Comparison of ENCODE assay signal across 8 cellular contexts in genomic region chr15:63048986-63049665, GRCh38. TPM values are rescaled to one million over a fixed set of nuclear protein-coding genes. Genes with fewer than 3 reads are reported as not detected.
DNase-seq lines count a peak whose midpoint lies in the region; ATAC-seq, FAIRE-seq and TF ChIP-seq lines count a peak whose summit lies in the region.

No MANE protein-coding gene starts in this region.

- peaks cover 88% of the 10 kb centered on the region for H3F3A ChIP-seq in smooth muscle cell (ENCODE audit: low read depth)

- H3K9me3 ChIP-seq in Karpas-422 (ENCODE audit: low read length), result no peaks in the 10 kb centered on the region
- H3K9me3 ChIP-seq in keratinocyte (ENCODE audit: control insufficient read depth, low read depth, low read length), result no peaks in the 10 kb centered on the region
- no peaks in the 10 kb centered on the region for H3K9me3 ChIP-seq in smooth muscle cell (replicated peaks; ENCODE audit: low read depth)

- no peak overlapping the region for H3K27ac ChIP-seq in Karpas-422 (ENCODE audit: low read length)
- H3K27ac ChIP-seq in caudate nucleus (ENCODE audit: low read depth, low read length), result peak overlapping the region; percentile 74
- peak overlapping the region; percentile 61 for H3K27ac ChIP-seq in keratinocyte (ENCODE audit: control insufficient read depth, insufficient read depth, low read length)
- H3K27ac ChIP-seq in smooth muscle cell (ENCODE audit: low read depth), result peak overlapping the region; percentile 80

- H3K79me2 ChIP-seq in Karpas-422 (ENCODE audit: low read length) (no peaks in the 10 kb centered on the region), keratinocyte (ENCODE audit: control insufficient read depth, insufficient read depth, low read length) (peaks cover 52% of the 10 kb centered on the region), smooth muscle cell (ENCODE audit: low read depth) (peaks cover 51% of the 10 kb centered on the region)

- peak overlapping the region; percentile 86; the same call in 1 of the 2 replicates for H2AFZ ChIP-seq in Karpas-422 (ENCODE audit: low read length)
- peak overlapping the region; percentile 24 for H2AFZ ChIP-seq in keratinocyte (ENCODE audit: control insufficient read depth, low read length)
- H2AFZ ChIP-seq in smooth muscle cell (ENCODE audit: low read depth), result no peak overlapping the region

- H3K36me3 ChIP-seq in Karpas-422 (ENCODE audit: insufficient read depth, low read length) (no peaks in the 10 kb centered on the region), keratinocyte (ENCODE audit: control insufficient read depth in 2 of 2, extremely low read depth in 1 of 2, insufficient read depth in 2 of 2, low read length in 2 of 2) (peaks cover 0 to 10% of the 10 kb centered on the region in 2 experiments), smooth muscle cell (ENCODE audit: low read depth) (no peaks in the 10 kb centered on the region)

- DNase-seq in G401 (ENCODE audit: low spot score) (peak; percentile 81), Karpas-422 (no peak), T-helper 9 cell (peak; percentile 13), caudate nucleus (lab: John Stamatoyannopoulos, UW) (peak in 51 of 61 donors; percentile 11 to 77 (median 51)), keratinocyte (ENCODE audit: low read depth, low spot score) (no peak), smooth muscle cell (lab: John Stamatoyannopoulos, UW; ENCODE audit: unreplicated experiment) (no peak)

- H3K4me3 ChIP-seq in Karpas-422 (ENCODE audit: low read length) (peak overlapping the region; percentile 82), keratinocyte (ENCODE audit: control insufficient read depth in 2 of 3, extremely low read depth in 1 of 3, insufficient read depth in 2 of 3, low read depth in 1 of 3, low read length in 3 of 3) (peak overlapping the region; percentile 48 to 93 (median 71)), smooth muscle cell (peak overlapping the region; percentile 85)

- 13% methylated on average over 26 of the region's 26 CpGs for WGBS in smooth muscle cell (ENCODE audit: low lambda C conversion rate)

- peaks cover 3% of the 10 kb centered on the region for H3K9me1 ChIP-seq in keratinocyte (ENCODE audit: control insufficient read depth, extremely low read depth, insufficient read depth, low read length)

- no peak for ATAC-seq in HG03571 (IDR thresholded peaks at IDR 0.05; ENCODE audit: unreplicated experiment)
- no peak for ATAC-seq in GM18520 (IDR thresholded peaks at IDR 0.05; ENCODE audit: unreplicated experiment)

- in situ Hi-C loops in G401 (cut with HindIII; ENCODE audit: low sequenced_read_pairs), result no loop called here

- H3K4me1 ChIP-seq in Karpas-422 (ENCODE audit: low read length), result peaks cover 13% of the 10 kb centered on the region
- H3K4me1 ChIP-seq in keratinocyte (ENCODE audit: control insufficient read depth, extremely low read depth, insufficient read depth, low read length), result peaks cover 56% of the 10 kb centered on the region
- peaks cover 84% of the 10 kb centered on the region for H3K4me1 ChIP-seq in smooth muscle cell (ENCODE audit: low read depth)

- no peak for FAIRE-seq in keratinocyte (lab: Jason Lieb, UNC)

- H3K4me2 ChIP-seq in Karpas-422 (ENCODE audit: low read depth, low read length, poor library complexity, severe bottlenecking) (peak overlapping the region; percentile 83), keratinocyte (ENCODE audit: control insufficient read depth, extremely low read depth, insufficient read depth, low read depth, low read length) (peak overlapping the region; percentile 71), smooth muscle cell (peak overlapping the region; percentile 96)

- H3K9me2 ChIP-seq in Karpas-422 (replicated peaks; ENCODE audit: insufficient read depth, low read length), result no peaks in the 10 kb centered on the region

- TF ChIP-seq CTCF in keratinocyte (optimal IDR thresholded peaks at IDR 0.05 in 1 of 3, IDR thresholded peaks at IDR 0.05 in 1 of 3, conservative IDR thresholded peaks at IDR 0.05 in 1 of 3; ENCODE audit: extremely low read depth in 1 of 3, insufficient read depth in 2 of 3, low read length in 3 of 3) (peak in 1 of 3 experiments; percentile 62), smooth muscle cell (IDR thresholded peaks at IDR 0.05; ENCODE audit: borderline replicate concordance, insufficient read depth, poor library complexity, severe bottlenecking) (no peak)

- H3K27me3 ChIP-seq in Karpas-422 (ENCODE audit: low read length) (no peaks in the 10 kb centered on the region), keratinocyte (ENCODE audit: control insufficient read depth, extremely low read depth, insufficient read depth, low read length) (no peaks in the 10 kb centered on the region), smooth muscle cell (ENCODE audit: low read depth) (no peaks in the 10 kb centered on the region)

- dilution Hi-C loops in keratinocyte (cut with MboI; ENCODE audit: extremely low pct_ligation_motif_present, low sequenced_read_pairs), result loop anchor here (25.0 kb wide), 1 partner anchor 287 kb away; no protein-coding TSS in a partner anchor

- H4K20me1 ChIP-seq in Karpas-422 (ENCODE audit: insufficient read depth, low read depth, low read length) (no peaks in the 10 kb centered on the region), keratinocyte (ENCODE audit: control insufficient read depth, extremely low read depth, insufficient read depth, low read length) (no peaks in the 10 kb centered on the region), smooth muscle cell (ENCODE audit: low read depth) (peaks cover 100% of the 10 kb centered on the region)

- peak overlapping the region; percentile 73 for H3K9ac ChIP-seq in Karpas-422 (ENCODE audit: low read length)
- peak overlapping the region; percentile 76 for H3K9ac ChIP-seq in keratinocyte (ENCODE audit: control insufficient read depth, extremely low read depth, insufficient read depth, low read length)
- no peak overlapping the region for H3K9ac ChIP-seq in smooth muscle cell (ENCODE audit: low read depth)

RNA-seq across cellular contexts. Expression of gene TPM1, which starts 6.6 kb away (rescaled TPM):
- 768 and 828 TPM in 2 replicates for total RNA-seq in G401 (2014; rRNA removed; shearing (Covaris generic))
- total RNA-seq in Karpas-422 (2014; rRNA removed; shearing (Covaris generic); ENCODE audit: low replicate concordance), result 10.1 and 11.5 TPM in 2 replicates
- polyA plus RNA-seq in keratinocyte, result 348 to 381 TPM (median 370 TPM) in 3 replicates
- polyA plus RNA-seq in keratinocyte (2011; ENCODE audit: low read depth), result 470 TPM
- polyA plus RNA-seq in keratinocyte (2011; cell fraction: cytosol; rRNA removed), result 448 and 582 TPM in 2 replicates
- polyA plus RNA-seq in keratinocyte (2011; cell fraction: nucleus; rRNA removed), result 562 and 605 TPM in 2 replicates
- 162 and 249 TPM in 2 replicates for polyA plus RNA-seq in keratinocyte (2012; ENCODE audit: low replicate concordance)
- 94.6 to 233 TPM (median 200 TPM) in 3 replicates for polyA minus RNA-seq in keratinocyte
- polyA minus RNA-seq in keratinocyte (2011; cell fraction: cytosol; rRNA and poly(A)+ RNA removed), result 239 TPM
- 234 and 444 TPM in 2 replicates for polyA minus RNA-seq in keratinocyte (2011; cell fraction: nucleus; rRNA and poly(A)+ RNA removed)
- total RNA-seq in smooth muscle cell, result 1,694 and 1,869 TPM in 2 replicates
- polyA plus RNA-seq in smooth muscle cell, result 1,915 and 2,406 TPM in 2 replicates

Comparison
In these comparisons a context has a peak if more than half of its experiments do, and no peak if none do; other contexts are left out.
1. DNase-seq: peak in G401 (single experiment), T-helper 9 cell (single experiment) and caudate nucleus (51 of 61); none in Karpas-422 (single experiment), keratinocyte (single experiment) and smooth muscle cell (single experiment).
2. RNA of gene TPM1, which starts 6.6 kb away (total RNA-seq): 1,694 to 1,869 TPM in smooth muscle cell and 768 to 828 TPM in G401; 10.1 to 11.5 TPM in Karpas-422; every median in the first group is over 10 times any median in the second.
3. Peak in every context shown above with its lines, with median percentiles within 50 percentile points of each other: H3K4me2 ChIP-seq and H3K4me3 ChIP-seq.